Comparison of ENCODE assay signal across 15 cellular contexts in genomic region chr6:2351807-2352431, GRCh38.
DNase-seq lines count a peak whose midpoint lies in the region; ATAC-seq and TF ChIP-seq lines count a peak whose summit lies in the region.
"Had no signal": no experiment of that assay in that cellular context is flagged by ENCODE, and none has a peak within 500 bp of the region (broad histone marks: within the 10 kb centered on the region; RNA-seq: fewer than 3 reads in every experiment).

No MANE protein-coding gene starts in this region.

- H3K36me3 ChIP-seq in right atrium auricular region (no peaks in the 10 kb centered on the region), colonic mucosa (no peaks in the 10 kb centered on the region)
- H3K36me3 ChIP-seq: spleen had no signal

- DNase-seq in right cardiac atrium: peak in 1 of 3 donors; percentile 30
- no peak for DNase-seq in right atrium auricular region (ENCODE audit: low spot score)
- DNase-seq in amniotic epithelial cell (ENCODE audit: low read depth): peak; percentile 33
- DNase-seq in fibroblast of villous mesenchyme (ENCODE audit: low read depth): peak; percentile 8
- DNase-seq in colonic mucosa: no peak
- no peak for DNase-seq in HuH-7 (ENCODE audit: low spot score)
- DNase-seq: activated CD4-positive, alpha-beta T cell treated with anti-CD3 and anti-CD28 coated beads, Interleukin-2, amount 50 U/mL, for 1 hour; central memory CD4-positive, alpha-beta T cell; DMS 273 treated with DMSO at 0.1 percent for 48 hours; NCI-H1105 treated with DMSO at 0.1 percent for 48 hours; NCI-H446; spleen had no signal

- ATAC-seq in right cardiac atrium (peak; percentile 39 to 55), GM18868 (IDR thresholded peaks at IDR 0.05; ENCODE audit: unreplicated experiment) (no peak), GM19023 (IDR thresholded peaks at IDR 0.05; ENCODE audit: unreplicated experiment) (no peak)
- ATAC-seq: Panc1 had no signal

- H3K9me3 ChIP-seq in right cardiac atrium (ENCODE audit: control insufficient read depth, low read length): no peaks in the 10 kb centered on the region
- no peaks in the 10 kb centered on the region for H3K9me3 ChIP-seq in right atrium auricular region
- no peaks in the 10 kb centered on the region for H3K9me3 ChIP-seq in colonic mucosa
- H3K9me3 ChIP-seq: spleen had no signal

- intact Hi-C loops in right cardiac atrium (cut with DNase I): loop anchor here in 3 of 4 donors (5.0 to 10.0 kb wide), 3 partner anchors 283 to 750 kb away; partner anchors contain the start of gene FOXC1 (in 1 of the 3)
- intact Hi-C loops in colonic mucosa (cut with DNase I): loop anchor here (5.0 to 10.0 kb wide), 4 partner anchors 93 to 750 kb away; no protein-coding TSS in a partner anchor

- no peaks in the 10 kb centered on the region for H3K27me3 ChIP-seq in right cardiac atrium (ENCODE audit: control insufficient read depth, insufficient read depth)
- H3K27me3 ChIP-seq in right atrium auricular region: no peaks in the 10 kb centered on the region
- no peaks in the 10 kb centered on the region for H3K27me3 ChIP-seq in colonic mucosa
- H3K27me3 ChIP-seq: spleen had no signal

- no peaks in the 10 kb centered on the region for H3K4me1 ChIP-seq in right cardiac atrium (ENCODE audit: control insufficient read depth, insufficient read depth, low read length)
- peaks cover 0 to 10% of the 10 kb centered on the region in 2 donors for H3K4me1 ChIP-seq in right atrium auricular region
- H3K4me1 ChIP-seq in colonic mucosa: peaks cover 3% of the 10 kb centered on the region

- H3K27ac ChIP-seq in right cardiac atrium (ENCODE audit: low read length) (no peak overlapping the region), right atrium auricular region (peak overlapping the region in 1 of 2 donors; percentile 28), colonic mucosa (no peak overlapping the region)
- H3K27ac ChIP-seq: spleen had no signal

- H3K4me3 ChIP-seq in right cardiac atrium (ENCODE audit: low read length): no peak overlapping the region
- H3K4me3 ChIP-seq in right atrium auricular region: no peak overlapping the region
- no peak overlapping the region for H3K4me3 ChIP-seq in fibroblast of villous mesenchyme (ENCODE audit: low read depth, low read length)
- H3K4me3 ChIP-seq in colonic mucosa: no peak overlapping the region
- H3K4me3 ChIP-seq: spleen had no signal

- H3K9ac ChIP-seq in colonic mucosa (ENCODE audit: low read depth in 2 of 2, low read length in 2 of 2): no peak overlapping the region

- no peak for TF ChIP-seq CTCF in right atrium auricular region (IDR thresholded peaks at IDR 0.05)
- no peak for TF ChIP-seq CTCF in fibroblast of villous mesenchyme (IDR thresholded peaks at IDR 0.05; ENCODE audit: insufficient read depth, low read depth, low read length)
- no peak for TF ChIP-seq CTCF in colonic mucosa (IDR thresholded peaks at IDR 0.05)

- WGBS in right cardiac atrium: 76% methylated on average over 4 of the region's 4 CpGs

Comparison
In these comparisons a context has a peak if more than half of its experiments do, and no peak if none do; other contexts are left out.
1. ATAC-seq: peak in right cardiac atrium (2 of 2); none in GM18868 (single experiment) and GM19023 (single experiment).
2. DNase-seq: peak in amniotic epithelial cell (single experiment) and fibroblast of villous mesenchyme (single experiment); none in right atrium auricular region (single experiment), colonic mucosa (single experiment) and HuH-7 (single experiment).